In the genomic region with DNA sequence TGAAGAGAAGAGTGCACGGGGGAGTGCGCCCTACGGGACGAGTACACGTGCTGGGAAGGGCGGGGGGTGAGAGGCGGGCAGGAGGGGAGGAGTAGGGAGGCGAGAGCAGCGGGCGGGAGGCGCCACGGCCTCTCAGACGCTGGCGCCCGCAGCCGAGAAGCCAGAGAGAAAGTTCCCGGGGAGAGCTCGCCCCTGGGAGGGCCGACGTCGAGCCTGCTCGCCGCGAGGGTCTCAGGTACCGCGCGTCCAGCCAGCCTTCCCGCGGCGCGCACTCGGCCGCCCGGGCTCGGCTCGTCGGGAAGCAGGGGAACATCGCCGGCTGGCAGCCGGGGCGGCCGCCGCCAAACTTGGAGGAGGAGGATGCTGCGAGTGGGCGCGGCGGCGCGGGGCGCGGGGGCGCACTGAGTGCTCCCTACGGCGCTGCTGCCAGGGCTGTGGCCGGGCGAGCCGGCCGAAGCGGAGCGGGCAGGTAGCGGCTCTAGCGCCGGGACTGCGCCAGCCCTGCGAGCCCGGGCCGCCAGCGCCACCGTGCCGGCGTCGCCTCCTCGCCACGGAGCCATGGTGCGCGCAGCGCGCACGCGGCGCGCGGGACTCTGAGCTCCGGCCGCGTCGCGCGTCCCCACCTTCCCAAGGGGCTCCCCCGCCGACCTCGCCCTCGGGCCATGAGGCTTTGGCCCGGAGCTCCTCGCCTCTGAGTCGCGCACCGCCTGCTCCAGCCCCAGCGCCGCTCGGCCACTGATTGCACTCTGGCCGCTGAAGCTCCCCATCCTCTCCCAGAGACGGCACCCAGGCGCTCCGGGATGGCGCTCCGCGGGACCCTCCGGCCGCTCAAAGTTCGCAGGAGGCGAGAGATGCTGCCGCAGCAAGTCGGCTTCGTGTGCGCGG, we compare ENCODE assay signal across 9 cellular contexts. TPM values are rescaled to one million over a fixed set of nuclear protein-coding genes. Genes with fewer than 3 reads are reported as not detected.
A peak's percentile ranks its signal among the peaks of the same experiment; 100 is the strongest.
DNase-seq lines count a peak whose midpoint lies in the region; ATAC-seq, FAIRE-seq and TF ChIP-seq lines count a peak whose summit lies in the region.
"Had no signal": no experiment of that assay in that cellular context is flagged by ENCODE, and none has a peak within 500 bp of the region (broad histone marks: within the 10 kb centered on the region; RNA-seq: fewer than 3 reads in every experiment).

A gene with protein sequence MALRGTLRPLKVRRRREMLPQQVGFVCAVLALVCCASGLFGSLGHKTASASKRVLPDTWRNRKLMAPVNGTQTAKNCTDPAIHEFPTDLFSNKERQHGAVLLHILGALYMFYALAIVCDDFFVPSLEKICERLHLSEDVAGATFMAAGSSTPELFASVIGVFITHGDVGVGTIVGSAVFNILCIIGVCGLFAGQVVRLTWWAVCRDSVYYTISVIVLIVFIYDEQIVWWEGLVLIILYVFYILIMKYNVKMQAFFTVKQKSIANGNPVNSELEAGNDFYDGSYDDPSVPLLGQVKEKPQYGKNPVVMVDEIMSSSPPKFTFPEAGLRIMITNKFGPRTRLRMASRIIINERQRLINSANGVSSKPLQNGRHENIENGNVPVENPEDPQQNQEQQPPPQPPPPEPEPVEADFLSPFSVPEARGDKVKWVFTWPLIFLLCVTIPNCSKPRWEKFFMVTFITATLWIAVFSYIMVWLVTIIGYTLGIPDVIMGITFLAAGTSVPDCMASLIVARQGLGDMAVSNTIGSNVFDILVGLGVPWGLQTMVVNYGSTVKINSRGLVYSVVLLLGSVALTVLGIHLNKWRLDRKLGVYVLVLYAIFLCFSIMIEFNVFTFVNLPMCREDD (plus strand): TSS at position 135 of the 885 bp plus-strand sequence. CDS start 666 bp downstream, at position 801.

- no peak for TF ChIP-seq CTCF in lower lobe of right lung (IDR thresholded peaks at IDR 0.05)
- TF ChIP-seq CTCF in transverse colon (IDR thresholded peaks at IDR 0.05): no peak

- H3K9me3 Mint-ChIP-seq in activated CD4-positive, alpha-beta T cell treated with anti-CD3 and anti-CD28 coated beads, Interleukin-2, amount 10 ng/mL, durations not matched to agents 7 days and 5 days: no peaks in the 10 kb centered on the region

- H3K4me1 ChIP-seq in lower lobe of right lung (peaks cover 19% of the 10 kb centered on the region), transverse colon (peaks cover 5 to 15% (median 10%) of the 10 kb centered on the region in 4 donors)

- no peak for TF ChIP-seq EP300 in transverse colon (IDR thresholded peaks at IDR 0.05; ENCODE audit: low read depth)

- no peaks in the 10 kb centered on the region for H3K36me3 ChIP-seq in lower lobe of right lung
- no peaks in the 10 kb centered on the region for H3K36me3 ChIP-seq in transverse colon

- H3K9me3 ChIP-seq in lower lobe of right lung (no peaks in the 10 kb centered on the region), transverse colon (no peaks in the 10 kb centered on the region)

- CTCF ChIA-PET in activated CD4-positive, alpha-beta T cell treated with anti-CD3 and anti-CD28 coated beads, Interleukin-2, amount 10 ng/mL, durations not matched to agents 7 days and 5 days (lab: Charles Lee): interaction anchor here (0.6 to 1.5 kb wide), 4 partner anchors 16 to 156 kb away, joined by 3 read pairs; no protein-coding TSS in a partner anchor

- in situ Hi-C loops in transverse colon (cut with MboI; ENCODE audit: low pct_ligation_motif_present in 1 of 4, low pct_unique_long_range_greater_than_20kb in 1 of 4, low sequenced_read_pairs in 3 of 4): no loop called here

- no peak for TF ChIP-seq POLR2A in transverse colon (IDR thresholded peaks at IDR 0.05)

- ATAC-seq in lower lobe of right lung: peak; percentile 33 to 63

- intact Hi-C loops in lower lobe of right lung (cut with DNase I) (no loop called here), transverse colon (cut with DNase I; ENCODE audit: low total_unique reads) (no loop called here)

- H3K4me1 Mint-ChIP-seq in activated CD4-positive, alpha-beta T cell treated with anti-CD3 and anti-CD28 coated beads, Interleukin-2, amount 10 ng/mL, durations not matched to agents 7 days and 5 days: peaks cover 4% of the 10 kb centered on the region

- H3K4me3 Mint-ChIP-seq in activated CD4-positive, alpha-beta T cell treated with anti-CD3 and anti-CD28 coated beads, Interleukin-2, amount 10 ng/mL, durations not matched to agents 7 days and 5 days: peak within 1 kb of the TSS; percentile 54

- POLR2A ChIA-PET in activated CD4-positive, alpha-beta T cell treated with anti-CD3 and anti-CD28 coated beads, Interleukin-2, amount 10 ng/mL, durations not matched to agents 7 days and 5 days (lab: Charles Lee): no interaction called here

- FAIRE-seq in GM19239 (lab: Jason Lieb, UNC): no peak
- FAIRE-seq: islet of Langerhans had no signal

- H3K36me3 Mint-ChIP-seq in activated CD4-positive, alpha-beta T cell treated with anti-CD3 and anti-CD28 coated beads, Interleukin-2, amount 10 ng/mL, durations not matched to agents 7 days and 5 days (ENCODE audit: low read depth): no peaks in the 10 kb centered on the region

- H3K27me3 Mint-ChIP-seq in activated CD4-positive, alpha-beta T cell treated with anti-CD3 and anti-CD28 coated beads, Interleukin-2, amount 10 ng/mL, durations not matched to agents 7 days and 5 days: peaks cover 54% of the 10 kb centered on the region

- H3K27ac ChIP-seq in angular gyrus (ENCODE audit: low read depth, low read length) (peak within 1 kb of the TSS; percentile 27), lower lobe of right lung (no peak within 1 kb of the TSS), transverse colon (no peak within 1 kb of the TSS)

- H3K4me3 ChIP-seq in lower lobe of right lung: peak within 1 kb of the TSS; percentile 50
- peak within 1 kb of the TSS in 3 of 4 donors; percentile 6 to 48 (median 21) for H3K4me3 ChIP-seq in transverse colon

- H3K27me3 ChIP-seq in lower lobe of right lung (ENCODE audit: low read depth) (peaks cover 50% of the 10 kb centered on the region), transverse colon (peaks cover 68% of the 10 kb centered on the region)

- no peak for DNase-seq in activated CD4-positive, alpha-beta T cell treated with anti-CD3 and anti-CD28 coated beads, Interleukin-2, amount 10 ng/mL, durations not matched to agents 7 days and 5 days
- DNase-seq in activated CD4-positive, alpha-beta T cell treated with anti-CD3 and anti-CD28 coated beads, Interleukin-2, amount 50 U/mL, for 4 hours: no peak
- DNase-seq in lower lobe of right lung (no peak), transverse colon (no peak), epidermal melanocyte (ENCODE audit: insufficient read length, low spot score) (no peak), GM19239 (ENCODE audit: insufficient read length, low spot score) (no peak), hippocampal formation (lab: John Stamatoyannopoulos, UW) (no peak)

- H3K27ac Mint-ChIP-seq in activated CD4-positive, alpha-beta T cell treated with anti-CD3 and anti-CD28 coated beads, Interleukin-2, amount 10 ng/mL, durations not matched to agents 7 days and 5 days: no peak within 1 kb of the TSS

- 0 to 5% methylated on average over 11 to 53 of the region's 117 CpGs for WGBS in transverse colon (ENCODE audit: low coverage in 1 of 2), 2 donors

RNA-seq across cellular contexts. Expression of the gene that starts here (rescaled TPM):
- not detected for total RNA-seq in activated CD4-positive, alpha-beta T cell treated with anti-CD3 and anti-CD28 coated beads, Interleukin-2, amount 10 ng/mL, durations not matched to agents 7 days and 5 days
- total RNA-seq in lower lobe of right lung (3.5 TPM), transverse colon (under 1 TPM in 2 of 4 donors, not detected in 2; 0.27 to 0.48 TPM)
